In the genomic region with DNA sequence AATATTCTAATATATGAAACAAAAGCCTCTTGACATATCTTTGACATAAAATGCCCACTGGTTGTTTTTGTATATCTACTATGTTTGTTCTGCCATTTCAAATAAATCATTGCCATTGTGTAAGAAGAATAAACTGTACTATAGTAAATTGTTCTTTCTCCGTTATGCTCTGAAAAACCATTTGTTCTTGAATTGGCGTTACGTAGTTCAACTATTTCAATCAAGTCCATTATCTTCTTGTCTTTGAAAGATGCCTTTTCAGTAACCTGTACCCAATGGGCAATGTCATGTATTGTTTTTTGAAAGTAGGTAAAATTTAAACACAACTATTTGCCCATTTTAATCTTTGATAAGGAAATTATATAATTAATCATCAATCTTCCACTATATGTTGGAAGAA, we compare ENCODE assay signal across 10 cellular contexts.
A peak's percentile ranks its signal among the peaks of the same experiment; 100 is the strongest.
DNase-seq lines count a peak whose midpoint lies in the region; ATAC-seq and TF ChIP-seq lines count a peak whose summit lies in the region.
"Had no signal": no experiment of that assay in that cellular context is flagged by ENCODE, and none has a peak within 500 bp of the region (broad histone marks: within the 10 kb centered on the region; RNA-seq: fewer than 3 reads in every experiment).

No MANE protein-coding gene starts in this region.

- H4K20me1 ChIP-seq in IMR-90 (ENCODE audit: insufficient read depth, low read length), result peaks cover 10% of the 10 kb centered on the region; the same call in 1 of the 2 replicates

- H3K27me3 ChIP-seq in AG04450 (ENCODE audit: control insufficient read depth, insufficient read depth, low read length) (no peaks in the 10 kb centered on the region), IMR-90 (ENCODE audit: control insufficient read depth, insufficient read depth, low read length) (no peaks in the 10 kb centered on the region), adipocyte (replicated peaks; ENCODE audit: control insufficient read depth, insufficient read depth, low read length) (no peaks in the 10 kb centered on the region), lower lobe of right lung (ENCODE audit: low read depth) (no peaks in the 10 kb centered on the region), esophagus muscularis mucosa (no peaks in the 10 kb centered on the region)

- H2BK20ac ChIP-seq in IMR-90 (ENCODE audit: low read depth, low read length), result no peak overlapping the region

- H3K4me1 ChIP-seq in IMR-90 (ENCODE audit: control insufficient read depth, insufficient read depth, low read length) (peaks cover 8% of the 10 kb centered on the region; the same call in 1 of the 2 replicates), adipocyte (ENCODE audit: control insufficient read depth, insufficient read depth, low read length) (peaks cover 30% of the 10 kb centered on the region), lower lobe of right lung (peaks cover 53% of the 10 kb centered on the region), esophagus muscularis mucosa (peaks cover 0 to 27% (median 21%) of the 10 kb centered on the region in 4 donors)

- H3K9me3 ChIP-seq in AG04450 (ENCODE audit: control insufficient read depth, insufficient read depth, low read length) (no peaks in the 10 kb centered on the region), IMR-90 (ENCODE audit: control insufficient read depth, insufficient read depth, low read length) (no peaks in the 10 kb centered on the region), adipocyte (ENCODE audit: control insufficient read depth, low read length) (no peaks in the 10 kb centered on the region), lower lobe of right lung (no peaks in the 10 kb centered on the region), esophagus muscularis mucosa (no peaks in the 10 kb centered on the region)

- no TSS peak for BruUV-seq in IMR-90 (replicated peaks; lab: Mats Ljungman, UMichigan)

- no peak overlapping the region for H4K91ac ChIP-seq in IMR-90 (ENCODE audit: insufficient read depth, low read depth, low read length)

- no peak for ATAC-seq in IMR-90 (ENCODE audit: low read depth)
- no peak for ATAC-seq in lower lobe of right lung
- no peak for ATAC-seq in HG03280 (IDR thresholded peaks at IDR 0.05; ENCODE audit: unreplicated experiment)

- H4K8ac ChIP-seq in IMR-90 (ENCODE audit: low read depth in 2 of 2, low read length in 2 of 2), result no peak overlapping the region

- TF ChIP-seq POLR2A in IMR-90 (IDR thresholded peaks at IDR 0.05; ENCODE audit: low read depth, low read length) (no peak), esophagus muscularis mucosa (IDR thresholded peaks at IDR 0.05; ENCODE audit: low read depth) (no peak)

- dilution Hi-C loops in IMR-90 (cut with HindIII; ENCODE audit: low sequenced_read_pairs, unreplicated experiment), result no loop called here

- in situ Hi-C loops in IMR-90 (cut with MboI; ENCODE audit: low sequenced_read_pairs) (no loop called here), GM13977 (cut with MboI; ENCODE audit: low pct_unique_long_range_greater_than_20kb, low sequenced_read_pairs, unreplicated experiment) (no loop called here)

- no peak for TF ChIP-seq EP300 in esophagus muscularis mucosa (IDR thresholded peaks at IDR 0.05)

- H3K4me3 ChIP-seq in AG04450 (ENCODE audit: low read depth, low read length) (peak overlapping the region; percentile 69), IMR-90 (ENCODE audit: insufficient read depth, low read depth, low read length) (peak overlapping the region; percentile 26; the same call in 1 of the 2 replicates), adipocyte (ENCODE audit: low read length) (no peak overlapping the region), lower lobe of right lung (peak overlapping the region; percentile 57), esophagus muscularis mucosa (no peak overlapping the region)

- H3K36me3 ChIP-seq in IMR-90 (ENCODE audit: control insufficient read depth, insufficient read depth, low read length), result no peaks in the 10 kb centered on the region
- H3K36me3 ChIP-seq in adipocyte (ENCODE audit: control insufficient read depth, insufficient read depth, low read length, severe bottlenecking), result no peaks in the 10 kb centered on the region
- no peaks in the 10 kb centered on the region for H3K36me3 ChIP-seq in lower lobe of right lung
- no peaks in the 10 kb centered on the region for H3K36me3 ChIP-seq in esophagus muscularis mucosa

- 0 out of 2 replicates have a peak overlapping the region, but pooled peaks have one; percentile 48 for H3K23ac ChIP-seq in IMR-90 (ENCODE audit: low read depth, low read length)

- DNase-seq in AG04450 (ENCODE audit: low read depth, low spot score) (no peak), IMR-90 (no peak), adipocyte (ENCODE audit: low read depth) (peak; percentile 48), lower lobe of right lung (no peak), OCI-M2 (lab: John Stamatoyannopoulos, UW; ENCODE audit: unreplicated experiment) (no peak), esophagus muscularis mucosa (ENCODE audit: extremely low spot score) (no peak), GM13977 (ENCODE audit: low spot score) (no peak)
- DNase-seq: NCI-H2171 treated with DMSO at 0.1 percent for 48 hours; stimulated activated naive CD4-positive, alpha-beta T cell treated with Interleukin-2 at 50 U/mL for 16 hours had no signal

- H3K56ac ChIP-seq in IMR-90 (ENCODE audit: extremely low read depth, insufficient read depth, low read length), result no peak overlapping the region

- H3K4ac ChIP-seq in IMR-90 (ENCODE audit: low read depth, low read length), result peak overlapping the region; percentile 26; the same call in 1 of the 2 replicates

- no peak overlapping the region for H3K27ac ChIP-seq in AG04450 (ENCODE audit: low read depth, low read length)
- peak overlapping the region; percentile 52; the same call in 1 of the 2 replicates for H3K27ac ChIP-seq in IMR-90 (ENCODE audit: insufficient read depth, low read length)
- H3K27ac ChIP-seq in lower lobe of right lung, result peak overlapping the region; percentile 80
- no peak overlapping the region for H3K27ac ChIP-seq in esophagus muscularis mucosa (replicated peaks in 1 of 4)

- no peak overlapping the region for H2AFZ ChIP-seq in IMR-90 (replicated peaks; ENCODE audit: low read length, poor library complexity)

- H3K9ac ChIP-seq in IMR-90 (ENCODE audit: low read depth, low read length), result 0 out of 2 replicates have a peak overlapping the region, but pooled peaks have one; percentile 13
- no peak overlapping the region for H3K9ac ChIP-seq in adipocyte (ENCODE audit: low read length)

- H2AK9ac ChIP-seq in IMR-90 (replicated peaks; ENCODE audit: low read depth, low read length, poor library complexity), result no peak overlapping the region

- CTCF ChIA-PET in AG04450 (lab: Charles Lee), result no interaction called here
- CTCF ChIA-PET in IMR-90 (lab: Yijun Ruan, JAX), result no interaction called here

- H2BK5ac ChIP-seq in IMR-90 (ENCODE audit: low read depth, low read length, poor library complexity, severe bottlenecking), result peak overlapping the region; percentile 92

- no peak overlapping the region for H4K5ac ChIP-seq in IMR-90 (ENCODE audit: low read depth, low read length)

- H2AK5ac ChIP-seq in IMR-90 (ENCODE audit: low read depth, low read length), result no peak overlapping the region

- peak overlapping the region; percentile 90 for H3K4me2 ChIP-seq in IMR-90 (ENCODE audit: low read depth, low read length)

- peaks cover 9 to 18% of the 10 kb centered on the region in 2 experiments; a peak in 3 of 4 replicates for H3K79me1 ChIP-seq in IMR-90 (ENCODE audit: low read depth in 1 of 2, low read length in 2 of 2)

- intact Hi-C loops in IMR-90 (cut with micrococcal nuclease), result no loop called here
- intact Hi-C loops in lower lobe of right lung (cut with DNase I), result no loop called here
- intact Hi-C loops in esophagus muscularis mucosa (cut with DNase I), result no loop called here

- TF ChIP-seq RAD21 in IMR-90 (IDR thresholded peaks at IDR 0.05; ENCODE audit: low read length), result no peak

- H2BK120ac ChIP-seq in IMR-90 (ENCODE audit: low read depth, low read length), result no peak overlapping the region

- WGBS in IMR-90 (ENCODE audit: extremely low coverage in 2 of 2, insufficient read length in 1 of 2), 2 experiments, result no CpG with 5 or more reads among the region's 3 CpGs
- 81% methylated on average over 3 of the region's 3 CpGs for WGBS in esophagus muscularis mucosa

- no peak overlapping the region for H2BK15ac ChIP-seq in IMR-90 (ENCODE audit: low read depth, low read length)

- 0 out of 2 replicates have a peak overlapping the region, but pooled peaks have one; percentile 47 for H3K14ac ChIP-seq in IMR-90 (replicated peaks; ENCODE audit: low read depth, low read length)

- POLR2A ChIA-PET in AG04450 (lab: Yijun Ruan, JAX), result no interaction called here
- POLR2A ChIA-PET in IMR-90 (lab: Charles Lee; ENCODE audit: unreplicated experiment), result no interaction called here

- H3K9me1 ChIP-seq in IMR-90 (ENCODE audit: insufficient read depth, low read length), result peaks cover 2% of the 10 kb centered on the region; the same call in 1 of the 2 replicates

- TF ChIP-seq CTCF in AG04450 (IDR thresholded peaks at IDR 0.05; ENCODE audit: low read depth, low read length) (no peak), IMR-90 (conservative IDR thresholded peaks at IDR 0.05; ENCODE audit: low read depth, low read length) (no peak), lower lobe of right lung (IDR thresholded peaks at IDR 0.05) (no peak), esophagus muscularis mucosa (IDR thresholded peaks at IDR 0.05) (no peak), GM13977 (IDR thresholded peaks at IDR 0.05; ENCODE audit: extremely low read depth, insufficient read depth, missing control alignments) (no peak)

- 0 out of 2 replicates have a peak overlapping the region, but pooled peaks have one; percentile 16 for H3K18ac ChIP-seq in IMR-90 (ENCODE audit: low read depth, low read length)

TF ChIP-seq in IMR-90, 13 proteins besides CTCF, POLR2A, EP300 and RAD21 (continues in another document):
- TF ChIP-seq MXI1 (IDR thresholded peaks at IDR 0.05; ENCODE audit: borderline replicate concordance, low read depth, low read length) (no peak), NFE2L2 (IDR thresholded peaks at IDR 0.05; ENCODE audit: low read depth, low read length) (no peak), MAFK (IDR thresholded peaks at IDR 0.05; ENCODE audit: low read depth, low read length) (no peak), CEBPB (IDR thresholded peaks at IDR 0.05; ENCODE audit: low read depth, low read length) (no peak), RCOR1 (IDR thresholded peaks at IDR 0.05; ENCODE audit: insufficient replicate concordance, low read length) (no peak), FOS (IDR thresholded peaks at IDR 0.05; ENCODE audit: low read depth, low read length) (no peak), MAZ (IDR thresholded peaks at IDR 0.05; ENCODE audit: borderline replicate concordance, low read depth, low read length) (no peak), CHD1 (IDR thresholded peaks at IDR 0.05; ENCODE audit: low read depth, low read length) (no peak)
- TF ChIP-seq, protein P1, sequence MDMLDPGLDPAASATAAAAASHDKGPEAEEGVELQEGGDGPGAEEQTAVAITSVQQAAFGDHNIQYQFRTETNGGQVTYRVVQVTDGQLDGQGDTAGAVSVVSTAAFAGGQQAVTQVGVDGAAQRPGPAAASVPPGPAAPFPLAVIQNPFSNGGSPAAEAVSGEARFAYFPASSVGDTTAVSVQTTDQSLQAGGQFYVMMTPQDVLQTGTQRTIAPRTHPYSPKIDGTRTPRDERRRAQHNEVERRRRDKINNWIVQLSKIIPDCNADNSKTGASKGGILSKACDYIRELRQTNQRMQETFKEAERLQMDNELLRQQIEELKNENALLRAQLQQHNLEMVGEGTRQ (IDR thresholded peaks at IDR 0.05; ENCODE audit: low read depth, low read length), result no peak

Comparison
In these comparisons a context has a peak if more than half of its experiments do, and no peak if none do; other contexts are left out.
1. H3K27ac ChIP-seq: peak in IMR-90 (single experiment) and lower lobe of right lung (single experiment); none in AG04450 (single experiment) and esophagus muscularis mucosa (0 of 4).
2. H3K4me3 ChIP-seq: peak in AG04450 (single experiment), IMR-90 (single experiment) and lower lobe of right lung (single experiment); none in adipocyte (single experiment) and esophagus muscularis mucosa (0 of 4).